In the genomic region with DNA sequence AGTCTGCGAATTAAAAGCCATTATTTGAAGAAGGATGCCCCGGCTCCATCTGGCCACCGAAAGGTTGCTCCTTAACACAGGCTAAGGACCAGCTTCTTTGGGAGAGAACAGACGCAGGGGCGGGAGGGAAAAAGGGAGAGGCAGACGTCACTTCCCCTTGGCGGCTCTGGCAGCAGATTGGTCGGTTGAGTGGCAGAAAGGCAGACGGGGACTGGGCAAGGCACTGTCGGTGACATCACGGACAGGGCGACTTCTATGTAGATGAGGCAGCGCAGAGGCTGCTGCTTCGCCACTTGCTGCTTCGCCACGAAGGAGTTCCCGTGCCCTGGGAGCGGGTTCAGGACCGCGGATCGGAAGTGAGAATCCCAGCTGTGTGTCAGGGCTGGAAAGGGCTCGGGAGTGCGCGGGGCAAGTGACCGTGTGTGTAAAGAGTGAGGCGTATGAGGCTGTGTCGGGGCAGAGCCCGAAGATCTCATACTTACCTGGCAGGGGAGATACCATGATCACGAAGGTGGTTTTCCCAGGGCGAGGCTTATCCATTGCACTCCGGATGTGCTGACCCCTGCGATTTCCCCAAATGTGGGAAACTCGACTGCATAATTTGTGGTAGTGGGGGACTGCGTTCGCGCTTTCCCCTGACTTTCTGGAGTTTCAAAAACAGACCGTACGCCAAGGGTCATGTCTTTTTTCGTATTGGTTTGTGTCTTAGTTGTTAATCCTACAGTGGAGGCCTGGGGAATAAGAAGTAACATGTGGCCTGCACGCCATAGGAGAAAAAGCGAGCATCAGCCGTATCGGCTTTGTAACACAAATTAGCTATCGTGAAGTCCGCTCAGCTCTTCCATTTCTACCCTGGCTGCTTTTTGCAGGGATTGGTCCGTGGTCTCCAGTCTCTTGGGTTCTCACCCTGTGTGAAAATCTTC, we compare ENCODE assay signal across 9 cellular contexts. TPM values are rescaled to one million over a fixed set of nuclear protein-coding genes. Genes with fewer than 3 reads are reported as not detected.
DNase-seq lines count a peak whose midpoint lies in the region; ATAC-seq, FAIRE-seq and TF ChIP-seq lines count a peak whose summit lies in the region.
"Not testable (repeated sequence)": the region's sequence is repeated elsewhere in the genome, so short reads cannot be mapped to it uniquely, and the experiment has no call there.
"Had no signal": no experiment of that assay in that cellular context is flagged by ENCODE, and none has a peak within 500 bp of the region (broad histone marks: within the 10 kb centered on the region; RNA-seq: fewer than 3 reads in every experiment).

RNU1-4 (plus strand) TSS at position 475 of the 923 bp plus-strand sequence.

- not testable (repeated sequence) for H3K9me3 ChIP-seq in CD8-positive, alpha-beta memory T cell (ENCODE audit: low read length); mammary epithelial cell (replicated peaks; ENCODE audit: insufficient read depth, low read length); kidney (ENCODE audit: control insufficient read depth in 1 of 2, low read length in 2 of 2)

- H3K36me3 Mint-ChIP-seq in CD8-positive, alpha-beta memory T cell = not testable (repeated sequence)

- TF ChIP-seq CTCF in mammary epithelial cell (conservative IDR thresholded peaks at IDR 0.05 in 1 of 2, IDR thresholded peaks at IDR 0.05 in 1 of 2; ENCODE audit: extremely low read depth in 1 of 2, insufficient read depth in 1 of 2, low read depth in 1 of 2, low read length in 2 of 2); kidney (IDR thresholded peaks at IDR 0.05; ENCODE audit: borderline replicate concordance, extremely low read depth, insufficient read depth): not testable (repeated sequence)

- CTCF ChIA-PET in CD8-positive, alpha-beta memory T cell (lab: Charles Lee); mammary epithelial cell (lab: Charles Lee; ENCODE audit: low non-redundant PET): not testable (repeated sequence)

- H3K9me3 Mint-ChIP-seq in CD8-positive, alpha-beta memory T cell = not testable (repeated sequence)

- not testable (repeated sequence) for H4K20me1 ChIP-seq in mammary epithelial cell (ENCODE audit: insufficient read depth, low read length)

- not testable (repeated sequence) for H3K4me1 Mint-ChIP-seq in CD8-positive, alpha-beta memory T cell

- not testable (repeated sequence) for H3K27ac Mint-ChIP-seq in CD8-positive, alpha-beta memory T cell

- H3K4me3 ChIP-seq in CD8-positive, alpha-beta memory T cell (ENCODE audit: low read length); mammary epithelial cell (replicated peaks in 1 of 3; ENCODE audit: insufficient read depth in 1 of 3, low read depth in 2 of 3, low read length in 3 of 3); kidney (ENCODE audit: low read length in 2 of 2): not testable (repeated sequence)

- not testable (repeated sequence) for H3K9ac ChIP-seq in mammary epithelial cell (ENCODE audit: insufficient read depth, low read length); kidney (ENCODE audit: low read length in 2 of 2)

- BruUV-seq in mammary epithelial cell (replicated peaks; lab: Mats Ljungman, UMichigan) = TSS peak; percentile 92

- no CpG with 5 or more reads among the region's 46 CpGs for WGBS in mammary epithelial cell (ENCODE audit: low coverage, missing lambda C conversion rate)

- H3K27ac ChIP-seq in CD8-positive, alpha-beta memory T cell (ENCODE audit: low read depth, low read length); mammary epithelial cell (ENCODE audit: insufficient read depth, low read depth, low read length); kidney (ENCODE audit: low read depth in 2 of 2, low read length in 2 of 2): not testable (repeated sequence)

- H3K4me3 Mint-ChIP-seq in CD8-positive, alpha-beta memory T cell = not testable (repeated sequence)

- H3K79me2 ChIP-seq in mammary epithelial cell (ENCODE audit: insufficient read depth, low read length) = not testable (repeated sequence)

- peak; percentile 89 for FAIRE-seq in kidney (lab: Jason Lieb, UNC)

- not testable (repeated sequence) for H2AFZ ChIP-seq in mammary epithelial cell (ENCODE audit: low read depth, low read length)

- POLR2A ChIA-PET in CD8-positive, alpha-beta memory T cell (lab: Charles Lee) = not testable (repeated sequence)

- DNase-seq in CD8-positive, alpha-beta memory T cell; mammary epithelial cell; kidney; sciatic nerve (ENCODE audit: low spot score): not testable (repeated sequence)

- not testable (repeated sequence) for H3K27me3 Mint-ChIP-seq in CD8-positive, alpha-beta memory T cell

- intact Hi-C loops in T-helper 2 cell treated with Interferon-gamma antibody and Interleukin-4, amounts not matched to agents 100 ng/mL and 5 ng/mL, for 36 hours (cut with micrococcal nuclease); mammary epithelial cell (cut with micrococcal nuclease); kidney (cut with DNase I); sciatic nerve (cut with DNase I): not testable (repeated sequence)

- ATAC-seq in GM19397 (IDR thresholded peaks at IDR 0.05; ENCODE audit: unreplicated experiment) = peak; percentile 89
- ATAC-seq in HG02588 (IDR thresholded peaks at IDR 0.05; ENCODE audit: unreplicated experiment) = peak; percentile 89
- peak; percentile 98 for ATAC-seq in HG03175 (IDR thresholded peaks at IDR 0.05; ENCODE audit: unreplicated experiment)
- ATAC-seq in sciatic nerve = peak; percentile 99

- not testable (repeated sequence) for H3K27me3 ChIP-seq in CD8-positive, alpha-beta memory T cell (ENCODE audit: insufficient read depth, low read length, poor library complexity, severe bottlenecking); mammary epithelial cell (ENCODE audit: insufficient read depth, low read length)

- in situ Hi-C loops in mammary epithelial cell (cut with MboI; ENCODE audit: low sequenced_read_pairs in 2 of 2) = not testable (repeated sequence)

- not testable (repeated sequence) for H3K4me2 ChIP-seq in mammary epithelial cell (ENCODE audit: insufficient read depth, low read depth, low read length)

- H3K4me1 ChIP-seq in CD8-positive, alpha-beta memory T cell (ENCODE audit: insufficient read depth, low read length); mammary epithelial cell (ENCODE audit: insufficient read depth, low read length); kidney (ENCODE audit: control insufficient read depth in 1 of 2, insufficient read depth in 1 of 2, low read depth in 1 of 2, low read length in 2 of 2): not testable (repeated sequence)

- not testable (repeated sequence) for H3K36me3 ChIP-seq in CD8-positive, alpha-beta memory T cell (ENCODE audit: insufficient read depth, low read length); mammary epithelial cell (ENCODE audit: insufficient read depth, low read length); kidney (ENCODE audit: control insufficient read depth in 1 of 2, insufficient read depth in 2 of 2, low read length in 2 of 2)

- dilution Hi-C loops in mammary epithelial cell (cut with HindIII; ENCODE audit: low sequenced_read_pairs) = not testable (repeated sequence)

RNA-seq across cellular contexts. Expression of gene RNU1-4, which starts in this region (rescaled TPM):
- total RNA-seq in CD8-positive, alpha-beta memory T cell = 1,000 to 10,000 TPM; 1,293 to 1,300 TPM
- polyA plus RNA-seq in CD8-positive, alpha-beta memory T cell = not detected
- total RNA-seq in T-helper 2 cell treated with Interferon-gamma antibody and Interleukin-4, amounts not matched to agents 100 ng/mL and 5 ng/mL, for 36 hours = 2,343 and 2,397 TPM in 2 replicates
- total RNA-seq in mammary epithelial cell = 1,000 to 10,000 TPM in 1 of 2 donors, under 1 TPM in 1; under 0.01 to 1,042 TPM
- not detected for polyA plus RNA-seq in mammary epithelial cell
- polyA minus RNA-seq in mammary epithelial cell = under 0.01 TPM
- total RNA-seq in kidney = 8,605 TPM
- polyA plus RNA-seq in kidney (ENCODE audit: insufficient read depth, low read depth, low replicate concordance) = 26.8 TPM
- total RNA-seq in sciatic nerve = 13,769 TPM
- polyA plus RNA-seq: thymus had no signal

Comparison
In these comparisons a context has a peak if more than half of its experiments do, and no peak if none do; other contexts are left out.
1. RNA of gene RNU1-4 (polyA plus RNA-seq): 26.8 TPM in kidney (single experiment) and not detected in CD8-positive, alpha-beta memory T cell (single experiment); not detected in mammary epithelial cell (single experiment); every median in the first group is over 10 times any median in the second.
2. Peak in every context shown above with its lines, with median percentiles within 50 percentile points of each other: ATAC-seq.